ENCODE assay signal across 1 cellular context in the genomic region with DNA sequence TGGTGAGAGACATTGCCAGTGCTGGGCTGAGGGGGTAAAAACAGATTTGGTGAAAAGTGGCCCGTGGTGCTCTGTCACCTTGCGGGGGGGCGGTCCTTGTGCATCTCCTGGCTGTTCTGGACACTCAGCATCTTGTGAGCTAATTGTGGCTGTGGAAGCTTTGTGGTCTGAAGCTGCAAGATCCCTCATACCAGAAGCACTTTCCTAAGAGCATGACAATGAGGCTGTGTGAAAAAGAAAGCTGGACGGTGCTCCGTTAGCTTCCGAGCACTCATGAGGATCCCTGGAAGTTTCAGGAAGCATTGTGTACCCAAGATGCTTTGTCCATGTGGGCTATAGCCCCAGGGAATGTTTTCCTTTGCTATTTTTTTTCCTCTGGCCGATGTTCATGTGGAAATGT.
TF ChIP-seq lines count a peak whose summit lies in the region.

No MANE protein-coding gene starts in this region.

TF ChIP-seq in GM23338, 12 proteins besides CTCF, POLR2A, EP300 and RAD21 (continued from another document):
- TF ChIP-seq, protein P1, sequence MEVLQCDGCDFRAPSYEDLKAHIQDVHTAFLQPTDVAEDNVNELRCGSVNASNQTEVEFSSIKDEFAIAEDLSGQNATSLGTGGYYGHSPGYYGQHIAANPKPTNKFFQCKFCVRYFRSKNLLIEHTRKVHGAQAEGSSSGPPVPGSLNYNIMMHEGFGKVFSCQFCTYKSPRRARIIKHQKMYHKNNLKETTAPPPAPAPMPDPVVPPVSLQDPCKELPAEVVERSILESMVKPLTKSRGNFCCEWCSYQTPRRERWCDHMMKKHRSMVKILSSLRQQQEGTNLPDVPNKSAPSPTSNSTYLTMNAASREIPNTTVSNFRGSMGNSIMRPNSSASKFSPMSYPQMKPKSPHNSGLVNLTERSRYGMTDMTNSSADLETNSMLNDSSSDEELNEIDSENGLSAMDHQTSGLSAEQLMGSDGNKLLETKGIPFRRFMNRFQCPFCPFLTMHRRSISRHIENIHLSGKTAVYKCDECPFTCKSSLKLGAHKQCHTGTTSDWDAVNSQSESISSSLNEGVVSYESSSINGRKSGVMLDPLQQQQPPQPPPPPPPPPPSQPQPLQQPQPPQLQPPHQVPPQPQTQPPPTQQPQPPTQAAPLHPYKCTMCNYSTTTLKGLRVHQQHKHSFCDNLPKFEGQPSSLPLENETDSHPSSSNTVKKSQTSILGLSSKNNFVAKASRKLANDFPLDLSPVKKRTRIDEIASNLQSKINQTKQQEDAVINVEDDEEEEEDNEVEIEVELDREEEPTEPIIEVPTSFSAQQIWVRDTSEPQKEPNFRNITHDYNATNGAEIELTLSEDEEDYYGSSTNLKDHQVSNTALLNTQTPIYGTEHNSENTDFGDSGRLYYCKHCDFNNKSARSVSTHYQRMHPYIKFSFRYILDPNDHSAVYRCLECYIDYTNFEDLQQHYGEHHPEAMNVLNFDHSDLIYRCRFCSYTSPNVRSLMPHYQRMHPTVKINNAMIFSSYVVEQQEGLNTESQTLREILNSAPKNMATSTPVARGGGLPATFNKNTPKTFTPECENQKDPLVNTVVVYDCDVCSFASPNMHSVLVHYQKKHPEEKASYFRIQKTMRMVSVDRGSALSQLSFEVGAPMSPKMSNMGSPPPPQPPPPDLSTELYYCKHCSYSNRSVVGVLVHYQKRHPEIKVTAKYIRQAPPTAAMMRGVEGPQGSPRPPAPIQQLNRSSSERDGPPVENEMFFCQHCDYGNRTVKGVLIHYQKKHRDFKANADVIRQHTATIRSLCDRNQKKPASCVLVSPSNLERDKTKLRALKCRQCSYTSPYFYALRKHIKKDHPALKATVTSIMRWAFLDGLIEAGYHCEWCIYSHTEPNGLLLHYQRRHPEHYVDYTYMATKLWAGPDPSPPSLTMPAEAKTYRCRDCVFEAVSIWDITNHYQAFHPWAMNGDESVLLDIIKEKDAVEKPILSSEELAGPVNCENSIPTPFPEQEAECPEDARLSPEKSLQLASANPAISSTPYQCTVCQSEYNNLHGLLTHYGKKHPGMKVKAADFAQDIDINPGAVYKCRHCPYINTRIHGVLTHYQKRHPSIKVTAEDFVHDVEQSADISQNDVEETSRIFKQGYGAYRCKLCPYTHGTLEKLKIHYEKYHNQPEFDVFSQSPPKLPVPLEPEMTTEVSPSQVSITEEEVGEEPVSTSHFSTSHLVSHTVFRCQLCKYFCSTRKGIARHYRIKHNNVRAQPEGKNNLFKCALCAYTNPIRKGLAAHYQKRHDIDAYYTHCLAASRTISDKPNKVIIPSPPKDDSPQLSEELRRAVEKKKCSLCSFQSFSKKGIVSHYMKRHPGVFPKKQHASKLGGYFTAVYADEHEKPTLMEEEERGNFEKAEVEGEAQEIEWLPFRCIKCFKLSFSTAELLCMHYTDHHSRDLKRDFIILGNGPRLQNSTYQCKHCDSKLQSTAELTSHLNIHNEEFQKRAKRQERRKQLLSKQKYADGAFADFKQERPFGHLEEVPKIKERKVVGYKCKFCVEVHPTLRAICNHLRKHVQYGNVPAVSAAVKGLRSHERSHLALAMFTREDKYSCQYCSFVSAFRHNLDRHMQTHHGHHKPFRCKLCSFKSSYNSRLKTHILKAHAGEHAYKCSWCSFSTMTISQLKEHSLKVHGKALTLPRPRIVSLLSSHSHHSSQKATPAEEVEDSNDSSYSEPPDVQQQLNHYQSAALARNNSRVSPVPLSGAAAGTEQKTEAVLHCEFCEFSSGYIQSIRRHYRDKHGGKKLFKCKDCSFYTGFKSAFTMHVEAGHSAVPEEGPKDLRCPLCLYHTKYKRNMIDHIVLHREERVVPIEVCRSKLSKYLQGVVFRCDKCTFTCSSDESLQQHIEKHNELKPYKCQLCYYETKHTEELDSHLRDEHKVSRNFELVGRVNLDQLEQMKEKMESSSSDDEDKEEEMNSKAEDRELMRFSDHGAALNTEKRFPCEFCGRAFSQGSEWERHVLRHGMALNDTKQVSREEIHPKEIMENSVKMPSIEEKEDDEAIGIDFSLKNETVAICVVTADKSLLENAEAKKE (CRISPR knock-in tag; IDR thresholded peaks at IDR 0.05), result no peak
- no peak for TF ChIP-seq POLR2AphosphoS5 (IDR thresholded peaks at IDR 0.05; ENCODE audit: low read depth)
- TF ChIP-seq CREB1 (CRISPR knock-in tag; IDR thresholded peaks at IDR 0.05; ENCODE audit: low read depth), result no peak
- TF ChIP-seq, protein P2, sequence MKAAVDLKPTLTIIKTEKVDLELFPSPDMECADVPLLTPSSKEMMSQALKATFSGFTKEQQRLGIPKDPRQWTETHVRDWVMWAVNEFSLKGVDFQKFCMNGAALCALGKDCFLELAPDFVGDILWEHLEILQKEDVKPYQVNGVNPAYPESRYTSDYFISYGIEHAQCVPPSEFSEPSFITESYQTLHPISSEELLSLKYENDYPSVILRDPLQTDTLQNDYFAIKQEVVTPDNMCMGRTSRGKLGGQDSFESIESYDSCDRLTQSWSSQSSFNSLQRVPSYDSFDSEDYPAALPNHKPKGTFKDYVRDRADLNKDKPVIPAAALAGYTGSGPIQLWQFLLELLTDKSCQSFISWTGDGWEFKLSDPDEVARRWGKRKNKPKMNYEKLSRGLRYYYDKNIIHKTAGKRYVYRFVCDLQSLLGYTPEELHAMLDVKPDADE (IDR thresholded peaks at IDR 0.05), result no peak
- TF ChIP-seq EZH2 (IDR thresholded peaks at IDR 0.05; ENCODE audit: low read depth, unreplicated experiment), result no peak
- TF ChIP-seq, protein P3, sequence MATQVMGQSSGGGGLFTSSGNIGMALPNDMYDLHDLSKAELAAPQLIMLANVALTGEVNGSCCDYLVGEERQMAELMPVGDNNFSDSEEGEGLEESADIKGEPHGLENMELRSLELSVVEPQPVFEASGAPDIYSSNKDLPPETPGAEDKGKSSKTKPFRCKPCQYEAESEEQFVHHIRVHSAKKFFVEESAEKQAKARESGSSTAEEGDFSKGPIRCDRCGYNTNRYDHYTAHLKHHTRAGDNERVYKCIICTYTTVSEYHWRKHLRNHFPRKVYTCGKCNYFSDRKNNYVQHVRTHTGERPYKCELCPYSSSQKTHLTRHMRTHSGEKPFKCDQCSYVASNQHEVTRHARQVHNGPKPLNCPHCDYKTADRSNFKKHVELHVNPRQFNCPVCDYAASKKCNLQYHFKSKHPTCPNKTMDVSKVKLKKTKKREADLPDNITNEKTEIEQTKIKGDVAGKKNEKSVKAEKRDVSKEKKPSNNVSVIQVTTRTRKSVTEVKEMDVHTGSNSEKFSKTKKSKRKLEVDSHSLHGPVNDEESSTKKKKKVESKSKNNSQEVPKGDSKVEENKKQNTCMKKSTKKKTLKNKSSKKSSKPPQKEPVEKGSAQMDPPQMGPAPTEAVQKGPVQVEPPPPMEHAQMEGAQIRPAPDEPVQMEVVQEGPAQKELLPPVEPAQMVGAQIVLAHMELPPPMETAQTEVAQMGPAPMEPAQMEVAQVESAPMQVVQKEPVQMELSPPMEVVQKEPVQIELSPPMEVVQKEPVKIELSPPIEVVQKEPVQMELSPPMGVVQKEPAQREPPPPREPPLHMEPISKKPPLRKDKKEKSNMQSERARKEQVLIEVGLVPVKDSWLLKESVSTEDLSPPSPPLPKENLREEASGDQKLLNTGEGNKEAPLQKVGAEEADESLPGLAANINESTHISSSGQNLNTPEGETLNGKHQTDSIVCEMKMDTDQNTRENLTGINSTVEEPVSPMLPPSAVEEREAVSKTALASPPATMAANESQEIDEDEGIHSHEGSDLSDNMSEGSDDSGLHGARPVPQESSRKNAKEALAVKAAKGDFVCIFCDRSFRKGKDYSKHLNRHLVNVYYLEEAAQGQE (IDR thresholded peaks at IDR 0.05; ENCODE audit: unreplicated experiment), result no peak
